18 cellular contexts compared by ENCODE assay signal in genomic region chr14:56809262-56810215, GRCh38. TPM values are rescaled to one million over a fixed set of nuclear protein-coding genes. Genes with fewer than 3 reads are reported as not detected.
DNase-seq lines count a peak whose midpoint lies in the region; ATAC-seq and TF ChIP-seq lines count a peak whose summit lies in the region.
"Had no signal": no experiment of that assay in that cellular context is flagged by ENCODE, and none has a peak within 500 bp of the region (broad histone marks: within the 10 kb centered on the region; RNA-seq: fewer than 3 reads in every experiment).

No MANE protein-coding gene starts in this region.

- H3K4me3 ChIP-seq in NT2/D1 (ENCODE audit: insufficient read length, low read depth): peak overlapping the region; percentile 44
- peak overlapping the region; percentile 22 to 31 (median 30) for H3K4me3 ChIP-seq in esophagus muscularis mucosa
- H3K4me3 ChIP-seq in neuronal stem cell (ENCODE audit: low read length in 2 of 2): peak overlapping the region in 1 of 2 donors; percentile 91
- H3K4me3 ChIP-seq: skin epidermis had no signal

- H3K9ac ChIP-seq in NT2/D1 (ENCODE audit: insufficient read length, low read depth): peak overlapping the region; percentile 76
- H3K9ac ChIP-seq in neuronal stem cell (ENCODE audit: low read depth, low read length, poor library complexity): peak overlapping the region; percentile 94

- no peak overlapping the region for H4K8ac ChIP-seq in neuronal stem cell (ENCODE audit: low read depth, low read length)

- H3K23ac ChIP-seq in neuronal stem cell (ENCODE audit: low read depth, low read length, poor library complexity): peak overlapping the region; percentile 45

- H3K18ac ChIP-seq in neuronal stem cell (ENCODE audit: low read length): peak overlapping the region; percentile 96

- H2AK5ac ChIP-seq in neuronal stem cell (ENCODE audit: low read depth, low read length): peak overlapping the region; percentile 49

- H2BK15ac ChIP-seq in neuronal stem cell (ENCODE audit: low read length): no peak overlapping the region

- H4K91ac ChIP-seq in neuronal stem cell (ENCODE audit: low read depth, low read length, poor library complexity): peak overlapping the region; percentile 59

- no peak for ATAC-seq in GM19463 (IDR thresholded peaks at IDR 0.05; ENCODE audit: unreplicated experiment)
- ATAC-seq: Right ventricle myocardium inferior had no signal

- DNase-seq in NCI-H82 (lab: John Stamatoyannopoulos, UW) (peak; percentile 93), NCI-H82 treated with DMSO at 0.1 percent for 48 hours (lab: John Stamatoyannopoulos, UW; ENCODE audit: unreplicated experiment) (no peak), NT2/D1 (ENCODE audit: low read depth, low spot score) (no peak), esophagus muscularis mucosa (ENCODE audit: extremely low spot score) (no peak), neuronal stem cell (ENCODE audit: low spot score) (no peak), HuH-7.5 (ENCODE audit: low spot score) (no peak), NCI-H2107 treated with DMSO at 0.1 percent for 48 hours (lab: John Stamatoyannopoulos, UW; ENCODE audit: unreplicated experiment) (no peak)
- DNase-seq: activated T-cell treated with anti-CD3 and anti-CD28 coated beads, Interleukin-2, amount 50 U/mL, for 48 hours; Kasumi-1; NCI-H187 treated with DMSO at 0.1 percent for 48 hours; NCI-H774; tibial artery had no signal

- H3K27ac ChIP-seq in esophagus muscularis mucosa (replicated peaks in 1 of 4) (no peak overlapping the region), neuronal stem cell (replicated peaks; ENCODE audit: low read length) (peak overlapping the region; percentile 82)
- H3K27ac ChIP-seq: 22Rv1, skin epidermis, tibial artery had no signal

- peak overlapping the region; percentile 2 for H2BK12ac ChIP-seq in neuronal stem cell (ENCODE audit: low read length)

- H3K4ac ChIP-seq in neuronal stem cell (ENCODE audit: low read length): no peak overlapping the region

- H3K27me3 ChIP-seq in NT2/D1 (ENCODE audit: insufficient read depth, insufficient read length) (peaks cover 86% of the 10 kb centered on the region), esophagus muscularis mucosa (peaks cover 0 to 100% (median 93%) of the 10 kb centered on the region in 4 donors), neuronal stem cell (ENCODE audit: control insufficient read depth in 3 of 3, insufficient read depth in 3 of 3, low read depth in 1 of 3, low read length in 3 of 3) (peaks cover 0 to 100% (median 6%) of the 10 kb centered on the region in 3 experiments)

- peaks cover 3% of the 10 kb centered on the region for H3K79me1 ChIP-seq in neuronal stem cell (ENCODE audit: low read depth, low read length)

- H3K14ac ChIP-seq in neuronal stem cell (ENCODE audit: low read length): peak overlapping the region; percentile 48

- no peak for TF ChIP-seq EP300 in esophagus muscularis mucosa (IDR thresholded peaks at IDR 0.05)

- H3K9me3 ChIP-seq in NT2/D1 (ENCODE audit: insufficient read depth, low read length) (no peaks in the 10 kb centered on the region), esophagus muscularis mucosa (no peaks in the 10 kb centered on the region), neuronal stem cell (replicated peaks in 1 of 2; ENCODE audit: control insufficient read depth in 2 of 2, insufficient read depth in 1 of 2, low read depth in 1 of 2, low read length in 2 of 2) (no peaks in the 10 kb centered on the region)
- H3K9me3 ChIP-seq: tibial artery had no signal

- TF ChIP-seq POLR2A in esophagus muscularis mucosa (IDR thresholded peaks at IDR 0.05; ENCODE audit: low read depth): no peak

- H3K36me3 ChIP-seq in NT2/D1 (ENCODE audit: insufficient read depth, insufficient read length, low read length) (no peaks in the 10 kb centered on the region), esophagus muscularis mucosa (no peaks in the 10 kb centered on the region), neuronal stem cell (replicated peaks in 1 of 2; ENCODE audit: control insufficient read depth in 2 of 2, insufficient read depth in 2 of 2, low read length in 2 of 2) (peaks cover 0 to 11% of the 10 kb centered on the region in 2 donors)
- H3K36me3 ChIP-seq: tibial artery had no signal

- no peak for TF ChIP-seq CTCF in esophagus muscularis mucosa (IDR thresholded peaks at IDR 0.05)

- peaks cover 2% of the 10 kb centered on the region for H3K4me1 ChIP-seq in NT2/D1 (ENCODE audit: insufficient read depth, insufficient read length)
- H3K4me1 ChIP-seq in esophagus muscularis mucosa: peaks cover 16 to 36% (median 28%) of the 10 kb centered on the region in 4 donors
- peaks cover 0 to 21% of the 10 kb centered on the region in 2 donors for H3K4me1 ChIP-seq in neuronal stem cell (ENCODE audit: control insufficient read depth in 2 of 2, insufficient read depth in 1 of 2, low read depth in 1 of 2, low read length in 2 of 2)

- H2AFZ ChIP-seq in neuronal stem cell (ENCODE audit: low read length): peak overlapping the region; percentile 78

- H3K4me2 ChIP-seq in neuronal stem cell (ENCODE audit: insufficient read depth, low read length, poor library complexity, severe bottlenecking): peak overlapping the region; percentile 29

- H2BK5ac ChIP-seq in neuronal stem cell (ENCODE audit: low read length): peak overlapping the region; percentile 96

- H2BK120ac ChIP-seq in neuronal stem cell (ENCODE audit: low read depth, low read length): peak overlapping the region; percentile 58

- WGBS in esophagus muscularis mucosa: 6% methylated on average over 61 of the region's 65 CpGs
- no CpG with 5 or more reads among the region's 65 CpGs for WGBS in neuronal stem cell (ENCODE audit: extremely low coverage in 2 of 2, insufficient read length in 2 of 2, insufficient replicate concordance in 1 of 2), 2 donors

- intact Hi-C loops in esophagus muscularis mucosa (cut with DNase I): no loop called here

RNA-seq across cellular contexts. Expression of gene OTX2, which starts 0.7 kb away (rescaled TPM):
- total RNA-seq in esophagus muscularis mucosa: not detected
- polyA plus RNA-seq in neuronal stem cell (2013, experiment 1 of 2): 271 TPM
- polyA plus RNA-seq in neuronal stem cell (2013, experiment 2 of 2): 277 TPM
- total RNA-seq: bronchial epithelial cell, epithelial cell of proximal tubule, Right ventricle myocardium inferior had no signal
